In genomic region chr13:110348309-110348625, GRCh38 we compare ENCODE assay signal across 16 cellular contexts. TPM values are rescaled to one million over a fixed set of nuclear protein-coding genes. Genes with fewer than 3 reads are reported as not detected.
DNase-seq lines count a peak whose midpoint lies in the region; ATAC-seq and TF ChIP-seq lines count a peak whose summit lies in the region.
"Had no signal": no experiment of that assay in that cellular context is flagged by ENCODE, and none has a peak within 500 bp of the region (broad histone marks: within the 10 kb centered on the region; RNA-seq: fewer than 3 reads in every experiment).

No MANE protein-coding gene starts in this region.

- H3K4me3 ChIP-seq in AG04450 (ENCODE audit: low read depth, low read length) (no peak overlapping the region), SJSA1 (no peak overlapping the region), left lung (no peak overlapping the region), skeletal muscle tissue (ENCODE audit: low read length in 3 of 3) (no peak overlapping the region)

- no peak overlapping the region for H3K9ac ChIP-seq in skeletal muscle tissue (ENCODE audit: low read depth in 1 of 3, low read length in 3 of 3)
- H3K9ac ChIP-seq: KMS-11 had no signal

- POLR2A ChIA-PET in AG04450 (lab: Yijun Ruan, JAX), result interaction anchor here (1.0 to 1.3 kb wide), 4 partner anchors 17 to 367 kb away, joined by 3 to 9 read pairs (median 4); no protein-coding TSS in a partner anchor

- peaks cover 30% of the 10 kb centered on the region for H3K36me3 ChIP-seq in SJSA1
- no peaks in the 10 kb centered on the region for H3K36me3 ChIP-seq in left lung
- no peaks in the 10 kb centered on the region for H3K36me3 ChIP-seq in skeletal muscle tissue (ENCODE audit: control insufficient read depth in 3 of 3, insufficient read depth in 3 of 3, low read length in 3 of 3)

- ATAC-seq in left lung, result no peak
- ATAC-seq in GM18858 (IDR thresholded peaks at IDR 0.05; ENCODE audit: unreplicated experiment), result no peak
- ATAC-seq: T-cell had no signal

- no peak for DNase-seq in AG04450 (ENCODE audit: low read depth, low spot score)
- DNase-seq in SJSA1 (ENCODE audit: low read depth in 1 of 2, low spot score in 2 of 2), result no peak
- DNase-seq in left lung, result no peak
- no peak for DNase-seq in DMS79 treated with DMSO at 0.1 percent for 48 hours (lab: John Stamatoyannopoulos, UW)
- DNase-seq in COR-L47 (lab: John Stamatoyannopoulos, UW), result no peak
- no peak for DNase-seq in NK-92 (lab: John Stamatoyannopoulos, UW; ENCODE audit: unreplicated experiment)
- DNase-seq: GDM1, NCI-H1436, NCI-H446, occipital lobe, T-cell had no signal

- H3K9me3 ChIP-seq in AG04450 (ENCODE audit: control insufficient read depth, insufficient read depth, low read length) (no peaks in the 10 kb centered on the region; the same call in 1 of the 2 replicates), SJSA1 (replicated peaks) (no peaks in the 10 kb centered on the region), left lung (no peaks in the 10 kb centered on the region), skeletal muscle tissue (ENCODE audit: control insufficient read depth in 3 of 3, low read length in 3 of 3) (no peaks in the 10 kb centered on the region)

- peaks cover 37% of the 10 kb centered on the region for H3K4me1 ChIP-seq in SJSA1 (replicated peaks)
- H3K4me1 ChIP-seq in left lung, result peaks cover 0 to 24% of the 10 kb centered on the region in 2 donors
- peaks cover 26 to 40% (median 27%) of the 10 kb centered on the region in 3 donors for H3K4me1 ChIP-seq in skeletal muscle tissue (ENCODE audit: control insufficient read depth in 3 of 3, insufficient read depth in 3 of 3, low read length in 3 of 3)

- H3K27me3 ChIP-seq in AG04450 (ENCODE audit: control insufficient read depth, insufficient read depth, low read length), result no peaks in the 10 kb centered on the region
- no peaks in the 10 kb centered on the region for H3K27me3 ChIP-seq in SJSA1 (replicated peaks)
- H3K27me3 ChIP-seq in left lung, result peaks cover 0 to 3% of the 10 kb centered on the region in 2 donors
- H3K27me3 ChIP-seq in skeletal muscle tissue (ENCODE audit: control insufficient read depth in 3 of 3, insufficient read depth in 3 of 3, low read length in 3 of 3), result peaks cover 0 to 25% (median 8%) of the 10 kb centered on the region in 3 donors

- CTCF ChIA-PET in AG04450 (lab: Charles Lee), result interaction anchor here (1.1 to 1.2 kb wide), 2 partner anchors 9 to 108 kb away, joined by 3 read pairs; no protein-coding TSS in a partner anchor

- intact Hi-C loops in left lung (cut with DNase I), result no loop called here

- peak overlapping the region; percentile 49 for H3K27ac ChIP-seq in AG04450 (ENCODE audit: low read depth, low read length)
- peak overlapping the region; percentile 83 for H3K27ac ChIP-seq in SJSA1
- peak overlapping the region; percentile 4 to 63 for H3K27ac ChIP-seq in left lung
- peak overlapping the region; percentile 54 for H3K27ac ChIP-seq in skeletal muscle tissue (ENCODE audit: low read depth, low read length)
- H3K27ac ChIP-seq: KMS-11 had no signal

- TF ChIP-seq CTCF in AG04450 (IDR thresholded peaks at IDR 0.05; ENCODE audit: low read depth, low read length) (no peak), left lung (IDR thresholded peaks at IDR 0.05) (no peak)

RNA-seq across cellular contexts. Expression of gene COL4A2, which starts 41.2 kb away (rescaled TPM):
- polyA plus RNA-seq in AG04450 (2011; rRNA removed), result 208 and 248 TPM in 2 replicates
- 167 and 215 TPM in 2 replicates for polyA minus RNA-seq in AG04450 (2011; rRNA and poly(A)+ RNA removed)
- total RNA-seq in SJSA1 (2014; rRNA removed; shearing (Covaris generic)), result 677 and 741 TPM in 2 replicates
- total RNA-seq in left lung (100 to 1,000 TPM; 343 to 638 TPM), skeletal muscle tissue (511 TPM)
- total RNA-seq: activated CD8-positive, alpha-beta memory T cell treated with anti-CD3 and anti-CD28 coated beads for 36 hours; activated T-helper 2 cell treated with anti-CD3 and anti-CD28 coated beads, Interferon-gamma antibody, Interleukin-2, Interleukin-4, amounts not matched to agents 10 μg/mL and 5 μg/mL and 100 μg/mL, durations not matched to agents 14 hours and 24 hours and 36 hours had no signal

RNA-seq across cellular contexts. Expression of gene COL4A1, which starts 41.3 kb away (rescaled TPM):
- polyA plus RNA-seq in AG04450 (2011; rRNA removed), result 206 and 210 TPM in 2 replicates
- 207 and 224 TPM in 2 replicates for polyA minus RNA-seq in AG04450 (2011; rRNA and poly(A)+ RNA removed)
- 489 and 591 TPM in 2 replicates for total RNA-seq in SJSA1 (2014; rRNA removed; shearing (Covaris generic))
- 1,000 to 10,000 TPM in 1 of 2 donors, 100 to 1,000 TPM in 1; 418 to 1,057 TPM for total RNA-seq in left lung
- total RNA-seq in skeletal muscle tissue, result 774 TPM
- total RNA-seq: activated CD8-positive, alpha-beta memory T cell treated with anti-CD3 and anti-CD28 coated beads for 36 hours; activated T-helper 2 cell treated with anti-CD3 and anti-CD28 coated beads, Interferon-gamma antibody, Interleukin-2, Interleukin-4, amounts not matched to agents 10 μg/mL and 5 μg/mL and 100 μg/mL, durations not matched to agents 14 hours and 24 hours and 36 hours had no signal
